In genomic region chr9:113220467-113221002, GRCh38 we compare ENCODE assay signal across 8 cellular contexts. TPM values are rescaled to one million over a fixed set of nuclear protein-coding genes. Genes with fewer than 3 reads are reported as not detected.
A peak's percentile ranks its signal among the peaks of the same experiment; 100 is the strongest.
DNase-seq lines count a peak whose midpoint lies in the region; FAIRE-seq and TF ChIP-seq lines count a peak whose summit lies in the region.

No MANE protein-coding gene starts in this region.

- H3K36me3 ChIP-seq in A673 (ENCODE audit: insufficient read depth, low read length, poor library complexity, severe bottlenecking) (peaks cover 4% of the 10 kb centered on the region), HAP-1 (replicated peaks) (peaks cover 2% of the 10 kb centered on the region; the same call in 1 of the 2 replicates), keratinocyte (ENCODE audit: control insufficient read depth in 2 of 2, extremely low read depth in 1 of 2, insufficient read depth in 2 of 2, low read length in 2 of 2) (peaks cover 0 to 8% of the 10 kb centered on the region in 2 experiments), suprapubic skin (no peaks in the 10 kb centered on the region)

- H3K27me3 Mint-ChIP-seq in activated naive CD4-positive, alpha-beta T cell treated with anti-CD3 and anti-CD28 coated beads, Interleukin-2, amount 50 U/mL, for 24 hours: no peaks in the 10 kb centered on the region

- peak overlapping the region; percentile 75 for H3K4me3 ChIP-seq in A673 (ENCODE audit: low read depth, low read length, poor library complexity, severe bottlenecking)
- peak overlapping the region; percentile 80 for H3K4me3 ChIP-seq in HAP-1
- peak overlapping the region; percentile 78 to 86 (median 84) for H3K4me3 ChIP-seq in keratinocyte (ENCODE audit: control insufficient read depth in 2 of 3, extremely low read depth in 1 of 3, insufficient read depth in 2 of 3, low read depth in 1 of 3, low read length in 3 of 3)
- H3K4me3 ChIP-seq in suprapubic skin: peak overlapping the region; percentile 81

- TF ChIP-seq CTCF in A673 (conservative IDR thresholded peaks at IDR 0.05; ENCODE audit: low read depth, low read length) (no peak), keratinocyte (optimal IDR thresholded peaks at IDR 0.05 in 1 of 3, IDR thresholded peaks at IDR 0.05 in 1 of 3, conservative IDR thresholded peaks at IDR 0.05 in 1 of 3; ENCODE audit: extremely low read depth in 1 of 3, insufficient read depth in 2 of 3, low read length in 3 of 3) (no peak), suprapubic skin (IDR thresholded peaks at IDR 0.05) (no peak)

- no peak for FAIRE-seq in keratinocyte (lab: Jason Lieb, UNC)

- no peak for TF ChIP-seq POLR2A in suprapubic skin (IDR thresholded peaks at IDR 0.05)

- H3K27me3 ChIP-seq in A673 (replicated peaks; ENCODE audit: insufficient read depth, low read depth, low read length, poor library complexity): no peaks in the 10 kb centered on the region
- H3K27me3 ChIP-seq in HAP-1 (ENCODE audit: low read depth): no peaks in the 10 kb centered on the region
- H3K27me3 ChIP-seq in keratinocyte (ENCODE audit: control insufficient read depth, extremely low read depth, insufficient read depth, low read length): no peaks in the 10 kb centered on the region
- no peaks in the 10 kb centered on the region for H3K27me3 ChIP-seq in suprapubic skin

- H3K79me2 ChIP-seq in keratinocyte (ENCODE audit: control insufficient read depth, insufficient read depth, low read length): peaks cover 73% of the 10 kb centered on the region

- peak overlapping the region; percentile 94 for H3K9ac ChIP-seq in keratinocyte (ENCODE audit: control insufficient read depth, extremely low read depth, insufficient read depth, low read length)

- H3K4me2 ChIP-seq in keratinocyte (ENCODE audit: control insufficient read depth, extremely low read depth, insufficient read depth, low read depth, low read length): peak overlapping the region; percentile 95

- in situ Hi-C loops in HAP-1 (cut with MboI; ENCODE audit: low sequenced_read_pairs): no loop called here

- dilution Hi-C loops in keratinocyte (cut with MboI; ENCODE audit: extremely low pct_ligation_motif_present, low sequenced_read_pairs): no loop called here

- no peaks in the 10 kb centered on the region for H3K9me3 ChIP-seq in A673 (ENCODE audit: low read depth, low read length, poor library complexity, severe bottlenecking)
- H3K9me3 ChIP-seq in HAP-1: no peaks in the 10 kb centered on the region
- H3K9me3 ChIP-seq in keratinocyte (ENCODE audit: control insufficient read depth, low read depth, low read length): no peaks in the 10 kb centered on the region
- no peaks in the 10 kb centered on the region for H3K9me3 ChIP-seq in suprapubic skin

- no peaks in the 10 kb centered on the region for H4K20me1 ChIP-seq in keratinocyte (ENCODE audit: control insufficient read depth, extremely low read depth, insufficient read depth, low read length)

- H3K36me3 Mint-ChIP-seq in activated naive CD4-positive, alpha-beta T cell treated with anti-CD3 and anti-CD28 coated beads, Interleukin-2, amount 50 U/mL, for 24 hours: no peaks in the 10 kb centered on the region

- H3K27ac Mint-ChIP-seq in activated naive CD4-positive, alpha-beta T cell treated with anti-CD3 and anti-CD28 coated beads, Interleukin-2, amount 50 U/mL, for 24 hours: peak overlapping the region; percentile 97

- CTCF ChIA-PET in A673 (lab: Charles Lee): no interaction called here

- H3K9me1 ChIP-seq in keratinocyte (ENCODE audit: control insufficient read depth, extremely low read depth, insufficient read depth, low read length): no peaks in the 10 kb centered on the region

- H3K27ac ChIP-seq in A673 (ENCODE audit: low read depth, low read length, poor library complexity, severe bottlenecking) (peak overlapping the region; percentile 75), keratinocyte (ENCODE audit: control insufficient read depth, insufficient read depth, low read length) (peak overlapping the region; percentile 94), suprapubic skin (peak overlapping the region; percentile 81)

- BruUV-seq in A673 (replicated peaks; lab: Mats Ljungman, UMichigan): TSS peak; percentile 60

- intact Hi-C loops in A673 (cut with micrococcal nuclease; ENCODE audit: unreplicated experiment): no loop called here

- peak overlapping the region; percentile 99 for H3K4me3 Mint-ChIP-seq in activated naive CD4-positive, alpha-beta T cell treated with anti-CD3 and anti-CD28 coated beads, Interleukin-2, amount 50 U/mL, for 24 hours

- peak overlapping the region; percentile 99 for H2AFZ ChIP-seq in keratinocyte (ENCODE audit: control insufficient read depth, low read length)

- no peaks in the 10 kb centered on the region for H3K9me3 Mint-ChIP-seq in activated naive CD4-positive, alpha-beta T cell treated with anti-CD3 and anti-CD28 coated beads, Interleukin-2, amount 50 U/mL, for 24 hours

- H3K4me1 ChIP-seq in A673 (ENCODE audit: insufficient read depth, low read length, poor library complexity, severe bottlenecking) (peaks cover 18% of the 10 kb centered on the region), HAP-1 (peaks cover 24% of the 10 kb centered on the region), keratinocyte (ENCODE audit: control insufficient read depth, extremely low read depth, insufficient read depth, low read length) (peaks cover 30% of the 10 kb centered on the region), suprapubic skin (peaks cover 32% of the 10 kb centered on the region)

- DNase-seq in A673 (ENCODE audit: low spot score): no peak
- no peak for DNase-seq in HAP-1 (ENCODE audit: low spot score in 2 of 2)
- no peak for DNase-seq in keratinocyte (ENCODE audit: low read depth, low spot score)
- no peak for DNase-seq in suprapubic skin (ENCODE audit: low spot score in 2 of 2)
- DNase-seq in cerebellar nuclear complex (lab: John Stamatoyannopoulos, UW): no peak
- no peak for DNase-seq in NCI-H510A treated with DMSO at 0.1 percent for 48 hours (lab: John Stamatoyannopoulos, UW)
- DNase-seq in 8988T: no peak

- POLR2A ChIA-PET in A673 (lab: Charles Lee; ENCODE audit: low non-redundant PET): no interaction called here

- WGBS in suprapubic skin: 4% methylated on average over 11 of the region's 11 CpGs

- TF ChIP-seq EP300 in suprapubic skin (IDR thresholded peaks at IDR 0.05): no peak

- H3K4me1 Mint-ChIP-seq in activated naive CD4-positive, alpha-beta T cell treated with anti-CD3 and anti-CD28 coated beads, Interleukin-2, amount 50 U/mL, for 24 hours: peaks cover 35% of the 10 kb centered on the region

RNA-seq across cellular contexts. Expression of gene FKBP15, which starts 0.5 kb away (rescaled TPM):
- total RNA-seq in A673 (2021) (22.0 and 23.5 TPM in 2 replicates), suprapubic skin (10 to 100 TPM; 26.2 to 45.7 (median 30.5) TPM)
- 22.4 to 31.4 TPM (median 22.7 TPM) in 3 replicates for polyA plus RNA-seq in keratinocyte
- polyA plus RNA-seq in keratinocyte (2011; ENCODE audit: low read depth): 67.2 TPM
- 14.2 and 17.0 TPM in 2 replicates for polyA plus RNA-seq in keratinocyte (2011; cell fraction: cytosol; rRNA removed)
- 41.2 and 42.6 TPM in 2 replicates for polyA plus RNA-seq in keratinocyte (2011; cell fraction: nucleus; rRNA removed)
- 17.8 and 21.2 TPM in 2 replicates for polyA plus RNA-seq in keratinocyte (2012; ENCODE audit: low replicate concordance)
- 52.3 to 64.6 TPM (median 63.5 TPM) in 3 replicates for polyA minus RNA-seq in keratinocyte
- 15.2 TPM for polyA minus RNA-seq in keratinocyte (2011; cell fraction: cytosol; rRNA and poly(A)+ RNA removed)
- polyA minus RNA-seq in keratinocyte (2011; cell fraction: nucleus; rRNA and poly(A)+ RNA removed): 32.4 and 48.2 TPM in 2 replicates

RNA-seq across cellular contexts. Expression of gene SLC31A1, which starts 0.8 kb away (rescaled TPM):
- total RNA-seq in A673 (2021): 31.9 and 32.7 TPM in 2 replicates
- 15.7 to 21.1 TPM (median 20.3 TPM) in 3 replicates for polyA plus RNA-seq in keratinocyte
- polyA plus RNA-seq in keratinocyte (2011; ENCODE audit: low read depth): 13.4 TPM
- 10.7 and 16.3 TPM in 2 replicates for polyA plus RNA-seq in keratinocyte (2011; cell fraction: cytosol; rRNA removed)
- 20.6 and 24.9 TPM in 2 replicates for polyA plus RNA-seq in keratinocyte (2011; cell fraction: nucleus; rRNA removed)
- polyA plus RNA-seq in keratinocyte (2012; ENCODE audit: low replicate concordance): 18.7 and 25.3 TPM in 2 replicates
- polyA minus RNA-seq in keratinocyte: 8.0 to 21.6 TPM (median 15.4 TPM) in 3 replicates
- 9.0 TPM for polyA minus RNA-seq in keratinocyte (2011; cell fraction: cytosol; rRNA and poly(A)+ RNA removed)
- 12.5 and 20.7 TPM in 2 replicates for polyA minus RNA-seq in keratinocyte (2011; cell fraction: nucleus; rRNA and poly(A)+ RNA removed)
- 10 to 100 TPM; 17.1 to 46.3 (median 27.2) TPM for total RNA-seq in suprapubic skin

RNA-seq across cellular contexts. Expression of gene CDC26, which starts 54.8 kb away (rescaled TPM):
- total RNA-seq in A673 (2021): 17.9 and 25.4 TPM in 2 replicates
- 24.0 to 56.8 TPM (median 43.5 TPM) in 3 replicates for polyA plus RNA-seq in keratinocyte
- 68.3 TPM for polyA plus RNA-seq in keratinocyte (2011; ENCODE audit: low read depth)
- polyA plus RNA-seq in keratinocyte (2011; cell fraction: cytosol; rRNA removed): 36.1 and 54.3 TPM in 2 replicates
- 12.0 and 21.3 TPM in 2 replicates for polyA plus RNA-seq in keratinocyte (2011; cell fraction: nucleus; rRNA removed)
- polyA plus RNA-seq in keratinocyte (2012; ENCODE audit: low replicate concordance): 36.3 and 53.9 TPM in 2 replicates
- polyA minus RNA-seq in keratinocyte: 2.4 to 19.9 TPM (median 2.6 TPM) in 3 replicates
- 20.1 TPM for polyA minus RNA-seq in keratinocyte (2011; cell fraction: cytosol; rRNA and poly(A)+ RNA removed)
- 1.6 and 2.8 TPM in 2 replicates for polyA minus RNA-seq in keratinocyte (2011; cell fraction: nucleus; rRNA and poly(A)+ RNA removed)
- 10 to 100 TPM; 18.8 to 21.9 (median 20.4) TPM for total RNA-seq in suprapubic skin

RNA-seq across cellular contexts. Expression of gene PRPF4, which starts 54.9 kb away (rescaled TPM):
- total RNA-seq in A673 (2021): 54.4 and 59.8 TPM in 2 replicates
- 22.1 to 46.4 TPM (median 28.8 TPM) in 3 replicates for polyA plus RNA-seq in keratinocyte
- polyA plus RNA-seq in keratinocyte (2011; ENCODE audit: low read depth): 21.6 TPM
- polyA plus RNA-seq in keratinocyte (2011; cell fraction: cytosol; rRNA removed): 34.0 and 38.2 TPM in 2 replicates
- 27.8 and 28.7 TPM in 2 replicates for polyA plus RNA-seq in keratinocyte (2011; cell fraction: nucleus; rRNA removed)
- 23.3 and 33.7 TPM in 2 replicates for polyA plus RNA-seq in keratinocyte (2012; ENCODE audit: low replicate concordance)
- 15.5 to 23.1 TPM (median 23.0 TPM) in 3 replicates for polyA minus RNA-seq in keratinocyte
- 12.3 TPM for polyA minus RNA-seq in keratinocyte (2011; cell fraction: cytosol; rRNA and poly(A)+ RNA removed)
- 9.0 and 19.1 TPM in 2 replicates for polyA minus RNA-seq in keratinocyte (2011; cell fraction: nucleus; rRNA and poly(A)+ RNA removed)
- total RNA-seq in suprapubic skin: 10 to 100 TPM; 13.6 to 21.3 (median 17.6) TPM
